Comparison of ENCODE assay signal across 19 cellular contexts in genomic region chr22:47872761-47873535, GRCh38.
"Had no signal": no experiment of that assay in that cellular context is flagged by ENCODE, and none has a peak within 500 bp of the region (broad histone marks: within the 10 kb centered on the region; RNA-seq: fewer than 3 reads in every experiment).

No MANE protein-coding gene starts in this region.

- H3K36me3 ChIP-seq: heart left ventricle, ovary, right lobe of liver, spleen, transverse colon had no signal

- DNase-seq: cortex of kidney; dorsolateral prefrontal cortex; effector CD8-positive, alpha-beta T cell; heart left ventricle; hippocampal formation; kidney glomerular epithelial cell; natural killer cell; ovary; right lobe of liver; spleen; stimulated activated CD4-positive, alpha-beta T cell treated with anti-CD3 and anti-CD28 coated beads, Interleukin-15, amount 100 ng/mL, for 24 hours; stimulated activated CD4-positive, alpha-beta T cell treated with anti-CD3 and anti-CD28 coated beads, Interleukin-1b, Interleukin-23, amount 100 ng/mL, for 48 hours; stimulated activated CD4-positive, alpha-beta T cell treated with anti-CD3 and anti-CD28 coated beads, Interleukin-4, amount 100 ng/mL, for 24 hours; stimulated activated naive B cell treated with anti-CD40 and anti-IgM and Interleukin-4, amounts not matched to agents 10 μg/mL and 1 μg/mL and 100 μg/mL, for 72 hours; stimulated activated naive CD8-positive, alpha-beta T cell treated with anti-CD3 and anti-CD28 coated beads, Interleukin-15, amount 100 ng/mL, for 72 hours; testis; transverse colon had no signal

- H3K4me3 Mint-ChIP-seq: natural killer cell; neural crest cell; stimulated activated naive B cell treated with anti-CD40 and anti-IgM and Interleukin-4, amounts not matched to agents 10 μg/mL and 1 μg/mL and 100 μg/mL, for 72 hours; stimulated activated naive CD8-positive, alpha-beta T cell treated with anti-CD3 and anti-CD28 coated beads, Interleukin-15, amount 100 ng/mL, for 72 hours had no signal

- H3K9me3 ChIP-seq: ovary, right lobe of liver, testis had no signal

- H3K4me1 Mint-ChIP-seq: natural killer cell; neural crest cell; stimulated activated naive B cell treated with anti-CD40 and anti-IgM and Interleukin-4, amounts not matched to agents 10 μg/mL and 1 μg/mL and 100 μg/mL, for 72 hours; stimulated activated naive CD8-positive, alpha-beta T cell treated with anti-CD3 and anti-CD28 coated beads, Interleukin-15, amount 100 ng/mL, for 72 hours had no signal

- H3K27ac ChIP-seq: dorsolateral prefrontal cortex, heart left ventricle, ovary, right lobe of liver, spleen, testis, transverse colon had no signal

- H3K4me3 ChIP-seq: dorsolateral prefrontal cortex, heart left ventricle, ovary, right lobe of liver, spleen, testis, transverse colon had no signal

- H3K27me3 ChIP-seq: ovary, testis had no signal

- H3K36me3 Mint-ChIP-seq: natural killer cell; stimulated activated naive B cell treated with anti-CD40 and anti-IgM and Interleukin-4, amounts not matched to agents 10 μg/mL and 1 μg/mL and 100 μg/mL, for 72 hours had no signal

- H3K27ac Mint-ChIP-seq: natural killer cell; progenitor cell of endocrine pancreas; stimulated activated naive B cell treated with anti-CD40 and anti-IgM and Interleukin-4, amounts not matched to agents 10 μg/mL and 1 μg/mL and 100 μg/mL, for 72 hours; stimulated activated naive CD8-positive, alpha-beta T cell treated with anti-CD3 and anti-CD28 coated beads, Interleukin-15, amount 100 ng/mL, for 72 hours had no signal

- ATAC-seq: heart left ventricle; natural killer cell; right lobe of liver; stimulated activated naive B cell treated with anti-CD40 and anti-IgM and Interleukin-4, amounts not matched to agents 10 μg/mL and 1 μg/mL and 100 μg/mL, for 72 hours; stimulated activated naive CD8-positive, alpha-beta T cell treated with anti-CD3 and anti-CD28 coated beads, Interleukin-15, amount 100 ng/mL, for 72 hours had no signal

- H3K9me3 Mint-ChIP-seq: natural killer cell; neural crest cell; stimulated activated naive CD8-positive, alpha-beta T cell treated with anti-CD3 and anti-CD28 coated beads, Interleukin-15, amount 100 ng/mL, for 72 hours had no signal

- H3K4me1 ChIP-seq: heart left ventricle, right lobe of liver, spleen, testis, transverse colon had no signal
